ENCODE assay signal across 22 cellular contexts in the genomic region with DNA sequence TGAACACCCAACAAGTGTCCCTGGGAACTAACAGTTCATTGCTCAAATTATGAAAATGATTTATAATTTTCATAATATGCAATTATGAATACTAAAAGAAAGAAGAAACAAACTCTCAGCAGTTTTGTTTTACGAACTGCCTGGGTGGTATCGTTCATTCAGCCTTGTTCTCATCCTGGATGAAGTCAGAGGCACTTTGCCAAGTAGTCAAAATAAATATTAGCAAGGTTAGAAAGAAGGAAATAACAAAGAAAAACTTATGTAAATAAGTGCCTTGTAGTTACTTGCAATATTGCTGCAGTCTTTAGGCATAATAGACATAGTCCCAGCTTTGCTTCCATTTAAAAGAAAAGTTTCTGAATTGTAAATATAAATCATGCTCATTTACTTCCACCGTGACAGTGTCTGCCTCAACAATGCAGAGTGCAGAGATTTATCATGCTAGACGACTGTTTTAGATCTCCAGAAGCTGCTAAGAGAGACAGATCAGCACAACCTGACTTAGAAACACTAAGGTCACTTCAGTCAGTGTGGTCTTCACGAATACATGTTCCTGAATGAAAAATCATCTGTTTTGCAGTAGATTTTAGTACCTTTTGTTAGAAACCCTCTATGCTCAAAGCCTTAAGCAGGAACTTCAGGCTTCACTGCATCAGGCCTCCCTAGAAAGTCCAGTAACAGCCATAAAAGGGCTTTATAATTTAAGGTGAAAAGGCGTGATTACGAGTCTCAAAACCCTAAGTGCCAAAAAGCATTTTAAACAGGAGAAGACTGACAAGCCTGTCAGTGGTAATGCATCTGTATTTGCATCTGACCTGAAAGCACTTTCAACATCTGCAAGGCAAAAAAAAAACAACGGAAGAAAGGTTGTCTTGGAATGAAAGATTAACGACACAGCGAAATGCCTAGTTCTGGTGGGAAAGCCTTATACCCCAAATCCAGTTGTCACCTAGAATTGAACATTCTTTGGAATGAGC.
A peak's percentile ranks its signal among the peaks of the same experiment; 100 is the strongest.
DNase-seq lines count a peak whose midpoint lies in the region; ATAC-seq and TF ChIP-seq lines count a peak whose summit lies in the region.
"Had no signal": no experiment of that assay in that cellular context is flagged by ENCODE, and none has a peak within 500 bp of the region (broad histone marks: within the 10 kb centered on the region; RNA-seq: fewer than 3 reads in every experiment).

No MANE protein-coding gene starts in this region.

- TF ChIP-seq POLR2A in esophagus muscularis mucosa (IDR thresholded peaks at IDR 0.05; ENCODE audit: low read depth) = no peak

- peak overlapping the region; percentile 85 for H3K27ac Mint-ChIP-seq in WTC11
- H3K27ac Mint-ChIP-seq in nephron progenitor cell = peak overlapping the region; percentile 47
- H3K27ac Mint-ChIP-seq: activated CD4-positive, alpha-beta T cell treated with anti-CD3 and anti-CD28 coated beads for 36 hours; activated CD8-positive, alpha-beta memory T cell treated with anti-CD3 and anti-CD28 coated beads, Interleukin-2, amount 10 ng/mL, durations not matched to agents 7 days and 5 days; CD14-positive monocyte; IgD-negative memory B cell; naive B cell had no signal

- H3K36me3 ChIP-seq in HEK293 (ENCODE audit: control insufficient read depth in 2 of 2, insufficient read depth in 1 of 2, low read length in 2 of 2) (no peaks in the 10 kb centered on the region), esophagus muscularis mucosa (no peaks in the 10 kb centered on the region)
- H3K36me3 ChIP-seq: colonic mucosa had no signal

- H3K4me1 Mint-ChIP-seq in WTC11 (peaks cover 47% of the 10 kb centered on the region), nephron progenitor cell (peaks cover 40% of the 10 kb centered on the region)
- H3K4me1 Mint-ChIP-seq: activated CD4-positive, alpha-beta T cell treated with anti-CD3 and anti-CD28 coated beads for 36 hours; activated CD8-positive, alpha-beta memory T cell treated with anti-CD3 and anti-CD28 coated beads, Interleukin-2, amount 10 ng/mL, durations not matched to agents 7 days and 5 days; naive B cell had no signal

- intact Hi-C loops in esophagus muscularis mucosa (cut with DNase I) = no loop called here

- H3K9me3 Mint-ChIP-seq in WTC11 = no peaks in the 10 kb centered on the region; the same call in 1 of the 2 replicates
- H3K9me3 Mint-ChIP-seq in nephron progenitor cell = peaks cover 5% of the 10 kb centered on the region
- H3K9me3 Mint-ChIP-seq: IgD-negative memory B cell, naive B cell had no signal

- no peaks in the 10 kb centered on the region for H3K27me3 Mint-ChIP-seq in WTC11 (ENCODE audit: low read depth)
- no peaks in the 10 kb centered on the region for H3K27me3 Mint-ChIP-seq in nephron progenitor cell (ENCODE audit: low read depth, poor library complexity)
- H3K27me3 Mint-ChIP-seq: IgD-negative memory B cell had no signal

- POLR2A ChIA-PET in HEK293 (lab: Yijun Ruan, JAX) (no interaction called here), WTC11 (lab: Charles Lee) (interaction anchor here (0.7 kb wide), 1 partner anchor 14 kb away, joined by 3 read pairs; no protein-coding TSS in a partner anchor)

- ATAC-seq in WTC11 = no peak; the same call in 1 of the 2 replicates
- no peak for ATAC-seq in HG03039 (IDR thresholded peaks at IDR 0.05; ENCODE audit: unreplicated experiment)
- ATAC-seq: activated CD4-positive, alpha-beta T cell treated with anti-CD3 and anti-CD28 coated beads for 36 hours; activated CD8-positive, alpha-beta memory T cell treated with anti-CD3 and anti-CD28 coated beads, Interleukin-2, amount 10 ng/mL, durations not matched to agents 7 days and 5 days; body of pancreas; psoas muscle had no signal

- no peak for TF ChIP-seq CTCF in GM13977 (IDR thresholded peaks at IDR 0.05; ENCODE audit: extremely low read depth, insufficient read depth, missing control alignments)
- no peak for TF ChIP-seq CTCF in HEK293 (tag by site-specific recombination; IDR thresholded peaks at IDR 0.05)
- TF ChIP-seq CTCF in WTC11 (IDR thresholded peaks at IDR 0.05) = no peak
- TF ChIP-seq CTCF in nephron progenitor cell (IDR thresholded peaks at IDR 0.05) = no peak
- no peak for TF ChIP-seq CTCF in esophagus muscularis mucosa (IDR thresholded peaks at IDR 0.05)

- TF ChIP-seq EP300 in esophagus muscularis mucosa (IDR thresholded peaks at IDR 0.05) = no peak

- H3K9me3 ChIP-seq in HEK293 (ENCODE audit: control insufficient read depth, insufficient read depth, low read depth, low read length) (no peaks in the 10 kb centered on the region), esophagus muscularis mucosa (peaks cover 0 to 9% (median 0%) of the 10 kb centered on the region in 4 donors)
- H3K9me3 ChIP-seq: body of pancreas, colonic mucosa, psoas muscle had no signal

- no peak overlapping the region for H3K4me3 Mint-ChIP-seq in WTC11
- peak overlapping the region; percentile 37 for H3K4me3 Mint-ChIP-seq in nephron progenitor cell
- H3K4me3 Mint-ChIP-seq: activated CD4-positive, alpha-beta T cell treated with anti-CD3 and anti-CD28 coated beads for 36 hours; activated CD8-positive, alpha-beta memory T cell treated with anti-CD3 and anti-CD28 coated beads, Interleukin-2, amount 10 ng/mL, durations not matched to agents 7 days and 5 days; CD14-positive monocyte; IgD-negative memory B cell; naive B cell had no signal

- no peak overlapping the region for H3K27ac ChIP-seq in HEK293 (ENCODE audit: extremely low read depth, low read depth, low read length)
- no peak overlapping the region for H3K27ac ChIP-seq in esophagus muscularis mucosa (replicated peaks in 1 of 4)
- H3K27ac ChIP-seq: body of pancreas, colonic mucosa, psoas muscle, RWPE1 had no signal

- DNase-seq in GM13977 (ENCODE audit: low spot score) (peak; percentile 5), WTC11 (ENCODE audit: low spot score) (no peak), nephron progenitor cell (no peak), esophagus muscularis mucosa (ENCODE audit: extremely low spot score) (no peak), EL (no peak), cortex of kidney (lab: John Stamatoyannopoulos, UW) (no peak)
- DNase-seq: activated CD4-positive, alpha-beta T cell treated with anti-CD3 and anti-CD28 coated beads for 36 hours; activated CD8-positive, alpha-beta memory T cell treated with anti-CD3 and anti-CD28 coated beads, Interleukin-2, amount 10 ng/mL, durations not matched to agents 7 days and 5 days; body of pancreas; colonic mucosa; DMS 273 treated with DMSO at 0.1 percent for 48 hours; MM.1S; naive B cell; psoas muscle; stimulated activated CD4-positive, alpha-beta T cell treated with anti-CD3 and anti-CD28 coated beads, Interleukin-12 subunit alpha, Interleukin-12 subunit beta, amount 100 ng/mL, for 4 hours; substantia nigra had no signal

- no peak overlapping the region for H3K4me3 ChIP-seq in HEK293 (ENCODE audit: low read depth, low read length)
- H3K4me3 ChIP-seq in esophagus muscularis mucosa = no peak overlapping the region
- H3K4me3 ChIP-seq: body of pancreas, colonic mucosa, lung, psoas muscle had no signal

- no peaks in the 10 kb centered on the region for H3K36me3 Mint-ChIP-seq in WTC11
- H3K36me3 Mint-ChIP-seq in nephron progenitor cell (ENCODE audit: low read depth) = no peaks in the 10 kb centered on the region
- H3K36me3 Mint-ChIP-seq: activated CD8-positive, alpha-beta memory T cell treated with anti-CD3 and anti-CD28 coated beads, Interleukin-2, amount 10 ng/mL, durations not matched to agents 7 days and 5 days; CD14-positive monocyte; IgD-negative memory B cell; naive B cell had no signal

- CTCF ChIA-PET in HEK293 (lab: Yijun Ruan, JAX) = interaction anchor here (0.6 kb wide), 1 partner anchor 43 kb away, joined by 3 read pairs; no protein-coding TSS in a partner anchor
- CTCF ChIA-PET in WTC11 (lab: Charles Lee) = no interaction called here

- H3K27me3 ChIP-seq in esophagus muscularis mucosa = no peaks in the 10 kb centered on the region
- H3K27me3 ChIP-seq: body of pancreas, colonic mucosa had no signal

- WGBS in esophagus muscularis mucosa = 55% methylated on average over 10 of the region's 10 CpGs

- peaks cover 8% of the 10 kb centered on the region; the same call in 1 of the 2 replicates for H3K4me1 ChIP-seq in HEK293 (ENCODE audit: control insufficient read depth, insufficient read depth, low read length)
- H3K4me1 ChIP-seq in esophagus muscularis mucosa = no peaks in the 10 kb centered on the region
- H3K4me1 ChIP-seq: colonic mucosa, psoas muscle had no signal

- in situ Hi-C loops in GM13977 (cut with MboI; ENCODE audit: low pct_unique_long_range_greater_than_20kb, low sequenced_read_pairs, unreplicated experiment) = no loop called here

TF ChIP-seq in HEK293, 187 proteins besides CTCF, POLR2A, EP300 and RAD21 (continues in another document):
- no peak for TF ChIP-seq ZBTB17 (tag by site-specific recombination; IDR thresholded peaks at IDR 0.05)
- TF ChIP-seq TRIM28 (IDR thresholded peaks at IDR 0.05; ENCODE audit: borderline replicate concordance, low read length) = peak; percentile 68; the same call in 1 of the 2 replicates
- TF ChIP-seq SETDB1 (IDR thresholded peaks at IDR 0.05; ENCODE audit: insufficient read length, low read length) = peak; percentile 14
- no peak for TF ChIP-seq ZNF174 (tag by site-specific recombination; IDR thresholded peaks at IDR 0.05)
- no peak for TF ChIP-seq OSR2 (tag by site-specific recombination; IDR thresholded peaks at IDR 0.05)
- no peak for TF ChIP-seq EGR2 (tag by site-specific recombination; IDR thresholded peaks at IDR 0.05; ENCODE audit: low read depth)
- no peak for TF ChIP-seq IKZF3 (tag by site-specific recombination; IDR thresholded peaks at IDR 0.05)
- no peak for TF ChIP-seq ZNF785 (tag by site-specific recombination; IDR thresholded peaks at IDR 0.05)

TF ChIP-seq in WTC11, 78 proteins besides CTCF, POLR2A, EP300 and RAD21 (continues in another document):
- no peak for TF ChIP-seq ATF1 (CRISPR knock-in tag; IDR thresholded peaks at IDR 0.05)
